ENCODE assay signal across 8 cellular contexts in genomic region chr20:3906744-3907716, GRCh38. TPM values are rescaled to one million over a fixed set of nuclear protein-coding genes. Genes with fewer than 3 reads are reported as not detected.
A peak's percentile ranks its signal among the peaks of the same experiment; 100 is the strongest.
DNase-seq lines count a peak whose midpoint lies in the region; ATAC-seq, FAIRE-seq and TF ChIP-seq lines count a peak whose summit lies in the region.
"Not testable (repeated sequence)": the region's sequence is repeated elsewhere in the genome, so short reads cannot be mapped to it uniquely, and the experiment has no call there.

No MANE protein-coding gene starts in this region.

- peaks cover 92% of the 10 kb centered on the region for H3K79me2 ChIP-seq in HepG2 (ENCODE audit: insufficient read depth, low read length)

- peaks cover 26 to 66% of the 10 kb centered on the region in 2 experiments for H3K36me3 ChIP-seq in HepG2 (replicated peaks in 1 of 2; ENCODE audit: control insufficient read depth in 1 of 2, insufficient read depth in 2 of 2, low read length in 2 of 2)

- peak overlapping the region; percentile 90 to 96 for H3K27ac Mint-ChIP-seq in T-cell

- POLR2A ChIA-PET in T-cell (lab: Charles Lee), result interaction anchor here in 1 of 2 donors (0.6 to 0.7 kb wide), 4 partner anchors 9 to 23 kb away, joined by 4 to 6 read pairs (median 5); no protein-coding TSS in a partner anchor
- POLR2A ChIA-PET in HepG2 (lab: Yijun Ruan, JAX), result interaction anchor here (0.6 kb wide), 1 partner anchor 13 kb away, joined by 3 read pairs; no protein-coding TSS in a partner anchor

- H3K36me3 Mint-ChIP-seq in T-cell, result peaks cover 33% of the 10 kb centered on the region

- H3K4me1 ChIP-seq in HepG2 (ENCODE audit: insufficient read depth, low read length), result peaks cover 32% of the 10 kb centered on the region

- H3K9ac ChIP-seq in HepG2 (ENCODE audit: insufficient read depth, low read depth, low read length), result not testable (repeated sequence)

- TF ChIP-seq RAD21 in HepG2 (CRISPR knock-in tag; IDR thresholded peaks at IDR 0.05), result not testable (repeated sequence)

- 94% methylated on average over 17 of the region's 17 CpGs for WGBS in HepG2 (ENCODE audit: low lambda C conversion rate)

- H3K27ac ChIP-seq in HepG2 (ENCODE audit: extremely low read length, insufficient read depth, low read length), result not testable (repeated sequence)

- DNase-seq in T-cell, result peak in 28 of 34 experiments; percentile 10 to 48 (median 32)
- peak; percentile 64 to 67 for DNase-seq in activated T-cell treated with anti-CD3 and anti-CD28 coated beads, Interleukin-2, amount 50 U/mL, for 48 hours
- DNase-seq in HepG2 (ENCODE audit: low spot score); stimulated activated naive CD8-positive, alpha-beta T cell treated with anti-CD3 and anti-CD28 coated beads, Interleukin-15, Interleukin-2, amounts not matched to agents 100 U/mL and 50 U/mL, for 24 hours: not testable (repeated sequence)

- intact Hi-C loops in HepG2 (cut with micrococcal nuclease; ENCODE audit: unreplicated experiment), result not testable (repeated sequence)

- CTCF ChIA-PET in T-cell (lab: Charles Lee), result interaction anchor here in 1 of 2 donors (1.3 kb wide), 1 partner anchor 791 kb away, joined by 4 read pairs; no protein-coding TSS in a partner anchor
- CTCF ChIA-PET in HepG2 (lab: Yijun Ruan, JAX; ENCODE audit: low intra/inter-chr PET ratio, low total read pairs), result not testable (repeated sequence)

- H3K4me2 ChIP-seq in HepG2 (ENCODE audit: low read depth, low read length), result not testable (repeated sequence)

- not testable (repeated sequence) for H3K9me3 Mint-ChIP-seq in T-cell

- not testable (repeated sequence) for TF ChIP-seq EP300 in HepG2 (IDR thresholded peaks at IDR 0.05; ENCODE audit: low read depth in 2 of 2, low read length in 2 of 2); HepG2 (CRISPR knock-in tag; IDR thresholded peaks at IDR 0.05; ENCODE audit: borderline replicate concordance)

- H3K4me3 ChIP-seq in HepG2 (replicated peaks in 1 of 3; ENCODE audit: insufficient read depth in 1 of 3, low read depth in 2 of 3, low read length in 3 of 3), result not testable (repeated sequence)

- H3K4me3 Mint-ChIP-seq in T-cell, result peak overlapping the region; percentile 50 to 60 (median 56)

- not testable (repeated sequence) for H2AFZ ChIP-seq in HepG2 (ENCODE audit: low read length)

- H3K4me1 Mint-ChIP-seq in T-cell, result peaks cover 38 to 75% (median 57%) of the 10 kb centered on the region in 3 donors

- H4K20me1 ChIP-seq in HepG2 (ENCODE audit: insufficient read depth, low read length), result peaks cover 68% of the 10 kb centered on the region

- not testable (repeated sequence) for BruUV-seq in HepG2 (replicated peaks; lab: Mats Ljungman, UMichigan)

- not testable (repeated sequence) for FAIRE-seq in HepG2 (lab: Jason Lieb, UNC)

- H3K9me3 ChIP-seq in HepG2 (ENCODE audit: low read length), result not testable (repeated sequence)

- H3K27me3 ChIP-seq in HepG2 (ENCODE audit: control insufficient read depth in 1 of 2, insufficient read depth in 2 of 2, low read length in 2 of 2), result not testable (repeated sequence)

- TF ChIP-seq CTCF in HepG2 (CRISPR knock-in tag; IDR thresholded peaks at IDR 0.05), result not testable (repeated sequence)

- TF ChIP-seq POLR2A in HepG2 (IDR thresholded peaks at IDR 0.05; ENCODE audit: insufficient read depth in 1 of 2, low read depth in 2 of 2, low read length in 2 of 2), result not testable (repeated sequence)

- not testable (repeated sequence) for H3K27me3 Mint-ChIP-seq in T-cell

- ATAC-seq in GM18499 (IDR thresholded peaks at IDR 0.05; ENCODE audit: insufficient read depth, unreplicated experiment), result peak; percentile 75
- peak; percentile 80 for ATAC-seq in GM19397 (IDR thresholded peaks at IDR 0.05; ENCODE audit: unreplicated experiment)
- peak; percentile 79 for ATAC-seq in HG02588 (IDR thresholded peaks at IDR 0.05; ENCODE audit: unreplicated experiment)
- peak; percentile 77 for ATAC-seq in HG03135 (IDR thresholded peaks at IDR 0.05; ENCODE audit: unreplicated experiment)
- ATAC-seq in T-cell (replicated peaks in 1 of 4), result peak; percentile 89 to 94 (median 90)
- not testable (repeated sequence) for ATAC-seq in HepG2
- ATAC-seq in stimulated activated naive CD8-positive, alpha-beta T cell treated with anti-CD3 and anti-CD28 coated beads, Interleukin-15, Interleukin-2, amounts not matched to agents 100 U/mL and 50 U/mL, for 24 hours, result peak; percentile 83

- in situ Hi-C loops in HepG2 (cut with HindIII; ENCODE audit: extremely low pct_ligation_motif_present, low pct_unique_long_range_greater_than_20kb), result not testable (repeated sequence)

TF ChIP-seq in HepG2, 621 proteins besides CTCF, POLR2A, EP300 and RAD21:
- TF ChIP-seq RBM22 (optimal IDR thresholded peaks at IDR 0.05; ENCODE audit: low read length), result peak; percentile 57
- 0 out of 2 replicates have a peak, but pooled peaks have one; percentile 19 for TF ChIP-seq ZBTB38 (CRISPR knock-in tag; IDR thresholded peaks at IDR 0.05)

RNA-seq across cellular contexts. Expression of gene PANK2, which starts 17.8 kb away (rescaled TPM):
- total RNA-seq in T-cell (10 to 100 TPM; 45.0 to 67.0 (median 63.6) TPM), HepG2 (2016; rRNA removed; fragmentation: Illumina TruSeq; extraction: Trizol) (123 and 127 TPM in 2 replicates)
- total RNA-seq in HepG2 (2016; cell fraction: cytosol; rRNA removed; fragmentation: Illumina TruSeq; extraction: Trizol; ENCODE audit: low read depth), result 91.5 and 107 TPM in 2 replicates
- 126 TPM in 2 replicates for total RNA-seq in HepG2 (2016; cell fraction: insoluble cytoplasmic fraction; rRNA removed; fragmentation: Illumina TruSeq; extraction: Trizol)
- total RNA-seq in HepG2 (2016; cell fraction: membrane; rRNA removed; fragmentation: Illumina TruSeq; extraction: Trizol), result 107 and 121 TPM in 2 replicates
- total RNA-seq in HepG2 (2016; cell fraction: nucleus; rRNA removed; fragmentation: Illumina TruSeq; extraction: Trizol), result 89.8 and 90.2 TPM in 2 replicates
- 31.2 and 39.2 TPM in 2 replicates for polyA plus RNA-seq in HepG2 (2011; rRNA removed)
- 23.0 and 31.7 TPM in 2 replicates for polyA plus RNA-seq in HepG2 (2011; cell fraction: cytosol; rRNA removed)
- 41.6 and 42.6 TPM in 2 replicates for polyA plus RNA-seq in HepG2 (2011; cell fraction: nucleus; rRNA removed)
- 57.3 and 61.8 TPM in 2 replicates for polyA plus RNA-seq in HepG2 (2012)
- 37.8 and 43.1 TPM in 2 replicates for polyA plus RNA-seq in HepG2 (2016; cell fraction: cytosol; fragmentation: Illumina TruSeq; extraction: Trizol; ENCODE audit: low read depth)
- 105 and 120 TPM in 2 replicates for polyA plus RNA-seq in HepG2 (2016; cell fraction: insoluble cytoplasmic fraction; fragmentation: Illumina TruSeq; extraction: Trizol; ENCODE audit: low read depth)
- polyA plus RNA-seq in HepG2 (2016; cell fraction: membrane; fragmentation: Illumina TruSeq; extraction: Trizol; ENCODE audit: low read depth), result 70.7 and 71.1 TPM in 2 replicates
- polyA plus RNA-seq in HepG2 (2016; cell fraction: nucleus; fragmentation: Illumina TruSeq; extraction: Trizol; ENCODE audit: insufficient read depth, low read depth), result 77.9 and 84.3 TPM in 2 replicates
- polyA minus RNA-seq in HepG2 (2011; rRNA and poly(A)+ RNA removed; ENCODE audit: low replicate concordance), result 24.2 and 40.6 TPM in 2 replicates
- 23.3 and 28.9 TPM in 2 replicates for polyA minus RNA-seq in HepG2 (2011; cell fraction: cytosol; rRNA and poly(A)+ RNA removed)
- polyA minus RNA-seq in HepG2 (2011; cell fraction: nucleus; rRNA and poly(A)+ RNA removed), result 83.4 and 101 TPM in 2 replicates
